9 cellular contexts compared by ENCODE assay signal in genomic region chrX:49183701-49184281, GRCh38. TPM values are rescaled to one million over a fixed set of nuclear protein-coding genes. Genes with fewer than 3 reads are reported as not detected.
DNase-seq lines count a peak whose midpoint lies in the region; ATAC-seq and TF ChIP-seq lines count a peak whose summit lies in the region.
"Had no signal": no experiment of that assay in that cellular context is flagged by ENCODE, and none has a peak within 500 bp of the region (broad histone marks: within the 10 kb centered on the region; RNA-seq: fewer than 3 reads in every experiment).

No MANE protein-coding gene starts in this region.

- H3K27me3 ChIP-seq in lower lobe of right lung (ENCODE audit: low read depth) (no peaks in the 10 kb centered on the region), tibial nerve (no peaks in the 10 kb centered on the region)

- intact Hi-C loops in lower lobe of right lung (cut with DNase I), result no loop called here

- H3K4me1 Mint-ChIP-seq in activated T-cell treated with anti-CD3 and anti-CD28 coated beads, Interleukin-2, amount 50 U/mL, for 72 hours (ENCODE audit: low read depth), result peaks cover 5% of the 10 kb centered on the region

- TF ChIP-seq POLR2A in tibial nerve (IDR thresholded peaks at IDR 0.05), result no peak

- peak overlapping the region; percentile 31 for H3K4me3 ChIP-seq in astrocyte of the spinal cord (ENCODE audit: low read depth, low read length)
- peak overlapping the region; percentile 58 for H3K4me3 ChIP-seq in lower lobe of right lung
- H3K4me3 ChIP-seq in tibial nerve, result peak overlapping the region in 1 of 4 donors; percentile 65

- H3K9me3 Mint-ChIP-seq in activated T-cell treated with anti-CD3 and anti-CD28 coated beads, Interleukin-2, amount 50 U/mL, for 72 hours, result no peaks in the 10 kb centered on the region

- peaks cover 36% of the 10 kb centered on the region for H3K36me3 ChIP-seq in lower lobe of right lung
- peaks cover 0 to 24% (median 0%) of the 10 kb centered on the region in 3 donors for H3K36me3 ChIP-seq in tibial nerve

- 87% methylated on average over 14 to 16 of the region's 18 CpGs for WGBS in tibial nerve, 2 donors

- no peak overlapping the region for H3K27ac Mint-ChIP-seq in activated T-cell treated with anti-CD3 and anti-CD28 coated beads, Interleukin-2, amount 50 U/mL, for 72 hours

- TF ChIP-seq EP300 in tibial nerve (IDR thresholded peaks at IDR 0.05), result no peak

- H3K4me1 ChIP-seq in lower lobe of right lung, result peaks cover 7% of the 10 kb centered on the region
- H3K4me1 ChIP-seq in tibial nerve, result peaks cover 0 to 28% (median 4%) of the 10 kb centered on the region in 4 donors

- H3K27me3 Mint-ChIP-seq in activated T-cell treated with anti-CD3 and anti-CD28 coated beads, Interleukin-2, amount 50 U/mL, for 72 hours (ENCODE audit: low read depth), result no peaks in the 10 kb centered on the region

- TF ChIP-seq CTCF in astrocyte of the spinal cord (IDR thresholded peaks at IDR 0.05; ENCODE audit: low read depth, low read length) (no peak), lower lobe of right lung (IDR thresholded peaks at IDR 0.05) (no peak), tibial nerve (IDR thresholded peaks at IDR 0.05) (no peak)

- ATAC-seq in activated T-cell treated with anti-CD3 and anti-CD28 coated beads, Interleukin-2, amount 50 U/mL, for 72 hours (replicated peaks in 1 of 2), result no peak
- ATAC-seq in lower lobe of right lung (no peak), HG03571 (IDR thresholded peaks at IDR 0.05; ENCODE audit: unreplicated experiment) (no peak)

- in situ Hi-C loops in astrocyte of the spinal cord (cut with HindIII; ENCODE audit: low sequenced_read_pairs), result no loop called here

- H3K27ac ChIP-seq in lower lobe of right lung, result no peak overlapping the region
- peak overlapping the region in 3 of 4 donors; percentile 71 to 89 (median 75) for H3K27ac ChIP-seq in tibial nerve

- no peak for DNase-seq in activated T-cell treated with anti-CD3 and anti-CD28 coated beads, Interleukin-2, amount 50 U/mL, for 72 hours
- DNase-seq in activated T-cell treated with anti-CD3 and anti-CD28 coated beads for 4 hours (no peak), astrocyte of the spinal cord (ENCODE audit: low read depth, low spot score) (no peak), lower lobe of right lung (no peak), tibial nerve (ENCODE audit: low spot score in 2 of 2) (no peak), NCI-H69 (lab: John Stamatoyannopoulos, UW) (no peak), mesenteric fat pad (ENCODE audit: low spot score) (no peak)
- DNase-seq: activated CD8-positive, alpha-beta memory T cell treated with anti-CD3 and anti-CD28 coated beads, Interleukin-2, amount 50 U/mL, for 4 hours had no signal

- peaks cover 4 to 10% of the 10 kb centered on the region in 2 donors for H3K36me3 Mint-ChIP-seq in activated T-cell treated with anti-CD3 and anti-CD28 coated beads, Interleukin-2, amount 50 U/mL, for 72 hours (ENCODE audit: insufficient read depth in 2 of 2)

- peak overlapping the region; percentile 81 to 88 for H3K4me3 Mint-ChIP-seq in activated T-cell treated with anti-CD3 and anti-CD28 coated beads, Interleukin-2, amount 50 U/mL, for 72 hours

- H3K9me3 ChIP-seq in lower lobe of right lung (no peaks in the 10 kb centered on the region), tibial nerve (no peaks in the 10 kb centered on the region)

RNA-seq across cellular contexts. Expression of gene PRICKLE3, which starts 2.4 kb away (rescaled TPM):
- total RNA-seq in activated T-cell treated with anti-CD3 and anti-CD28 coated beads, Interleukin-2, amount 50 U/mL, for 72 hours, result 10 to 100 TPM; 17.4 to 17.6 TPM
- total RNA-seq in lower lobe of right lung, result 13.1 TPM
- 10 to 100 TPM; 18.2 to 32.4 (median 24.4) TPM for total RNA-seq in tibial nerve
- total RNA-seq in mesenteric fat pad, result 12.5 TPM

RNA-seq across cellular contexts. Expression of gene PLP2, which starts 12.1 kb away (rescaled TPM):
- total RNA-seq in activated T-cell treated with anti-CD3 and anti-CD28 coated beads, Interleukin-2, amount 50 U/mL, for 72 hours, result 100 to 1,000 TPM; 232 to 266 TPM
- total RNA-seq in lower lobe of right lung, result 91.8 TPM
- 10 to 100 TPM; 22.0 to 34.7 (median 31.5) TPM for total RNA-seq in tibial nerve
- total RNA-seq in mesenteric fat pad, result 74.3 TPM

RNA-seq across cellular contexts. Expression of gene SYP, which starts 16.2 kb away (rescaled TPM):
- total RNA-seq in activated T-cell treated with anti-CD3 and anti-CD28 coated beads, Interleukin-2, amount 50 U/mL, for 72 hours, result 10 to 100 TPM in 1 of 2 donors, 1 to 10 TPM in 1; 8.7 to 15.9 TPM
- total RNA-seq in lower lobe of right lung, result 4.2 TPM
- 1 to 10 TPM; 3.1 to 9.9 (median 7.7) TPM for total RNA-seq in tibial nerve
- total RNA-seq in mesenteric fat pad, result 1.00 TPM

RNA-seq across cellular contexts. Expression of gene MAGIX, which starts 21.2 kb away (rescaled TPM):
- under 1 TPM; 0.84 to 0.93 TPM for total RNA-seq in activated T-cell treated with anti-CD3 and anti-CD28 coated beads, Interleukin-2, amount 50 U/mL, for 72 hours
- 6.7 TPM for total RNA-seq in lower lobe of right lung
- 1 to 10 TPM; 1.7 to 8.1 (median 2.3) TPM for total RNA-seq in tibial nerve
- 1.6 TPM for total RNA-seq in mesenteric fat pad

RNA-seq across cellular contexts. Expression of gene CACNA1F, which starts 49.3 kb away (rescaled TPM):
- total RNA-seq in activated T-cell treated with anti-CD3 and anti-CD28 coated beads, Interleukin-2, amount 50 U/mL, for 72 hours, result 1 to 10 TPM; 3.4 to 4.1 TPM
- total RNA-seq in lower lobe of right lung (1.4 TPM), tibial nerve (1 to 10 TPM in 1 of 4 donors, under 1 TPM in 3; under 0.01 to 1.0 (median 0.40) TPM), mesenteric fat pad (not detected)
